In genomic region chr16:89171216-89172170, GRCh38 we compare ENCODE assay signal across 8 cellular contexts. TPM values are rescaled to one million over a fixed set of nuclear protein-coding genes. Genes with fewer than 3 reads are reported as not detected.
DNase-seq lines count a peak whose midpoint lies in the region; ATAC-seq and TF ChIP-seq lines count a peak whose summit lies in the region.

A gene with protein sequence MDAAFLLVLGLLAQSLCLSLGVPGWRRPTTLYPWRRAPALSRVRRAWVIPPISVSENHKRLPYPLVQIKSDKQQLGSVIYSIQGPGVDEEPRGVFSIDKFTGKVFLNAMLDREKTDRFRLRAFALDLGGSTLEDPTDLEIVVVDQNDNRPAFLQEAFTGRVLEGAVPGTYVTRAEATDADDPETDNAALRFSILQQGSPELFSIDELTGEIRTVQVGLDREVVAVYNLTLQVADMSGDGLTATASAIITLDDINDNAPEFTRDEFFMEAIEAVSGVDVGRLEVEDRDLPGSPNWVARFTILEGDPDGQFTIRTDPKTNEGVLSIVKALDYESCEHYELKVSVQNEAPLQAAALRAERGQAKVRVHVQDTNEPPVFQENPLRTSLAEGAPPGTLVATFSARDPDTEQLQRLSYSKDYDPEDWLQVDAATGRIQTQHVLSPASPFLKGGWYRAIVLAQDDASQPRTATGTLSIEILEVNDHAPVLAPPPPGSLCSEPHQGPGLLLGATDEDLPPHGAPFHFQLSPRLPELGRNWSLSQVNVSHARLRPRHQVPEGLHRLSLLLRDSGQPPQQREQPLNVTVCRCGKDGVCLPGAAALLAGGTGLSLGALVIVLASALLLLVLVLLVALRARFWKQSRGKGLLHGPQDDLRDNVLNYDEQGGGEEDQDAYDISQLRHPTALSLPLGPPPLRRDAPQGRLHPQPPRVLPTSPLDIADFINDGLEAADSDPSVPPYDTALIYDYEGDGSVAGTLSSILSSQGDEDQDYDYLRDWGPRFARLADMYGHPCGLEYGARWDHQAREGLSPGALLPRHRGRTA (plus strand): TSS chr16:89171748. CDS start chr16:89171832, 84 bp downstream.

- TF ChIP-seq CTCF in GM12864 (IDR thresholded peaks at IDR 0.05; ENCODE audit: low read depth, low read length, missing control alignments): no peak

- H3K4me3 ChIP-seq in GM12864 (ENCODE audit: low read depth, low read length): no peak within 1 kb of the TSS; the same call in 1 of the 2 replicates
- no peak within 1 kb of the TSS for H3K4me3 ChIP-seq in aorta (ENCODE audit: low read length in 2 of 2)

- H3K4me1 ChIP-seq in aorta (ENCODE audit: control insufficient read depth in 1 of 2, insufficient read depth in 2 of 2, low read length in 2 of 2): no peaks in the 10 kb centered on the region

- no peaks in the 10 kb centered on the region for H3K36me3 ChIP-seq in aorta (ENCODE audit: control insufficient read depth in 1 of 2, insufficient read depth in 2 of 2, low read length in 1 of 2)

- 9 to 13% methylated on average over 44 to 74 of the region's 74 CpGs for WGBS in aorta, 2 donors

- no peak within 1 kb of the TSS for H3K27ac Mint-ChIP-seq in T-helper 17 cell

- H3K27ac ChIP-seq in aorta (ENCODE audit: low read depth in 1 of 2, low read length in 2 of 2): no peak within 1 kb of the TSS

- intact Hi-C loops in aorta (cut with DNase I): no loop called here

- H3K27me3 Mint-ChIP-seq in T-helper 17 cell: no peaks in the 10 kb centered on the region

- H3K4me1 Mint-ChIP-seq in T-helper 17 cell: peaks cover 10% of the 10 kb centered on the region

- H3K4me3 Mint-ChIP-seq in T-helper 17 cell: peak within 1 kb of the TSS; percentile 88

- H3K27me3 ChIP-seq in aorta (ENCODE audit: control insufficient read depth in 1 of 2, insufficient read depth in 2 of 2, low read length in 1 of 2): peaks cover 0 to 1% of the 10 kb centered on the region in 2 donors

- DNase-seq in GM12864 (ENCODE audit: low read depth) (peak; percentile 84), NCI-H1694 (lab: John Stamatoyannopoulos, UW) (peak; percentile 74), T-helper 17 cell (peak; percentile 89 to 99 (median 98)), anterior cingulate cortex (lab: John Stamatoyannopoulos, UW) (peak in 56 of 58 donors; percentile 12 to 91 (median 80)), hepatic stellate cell (ENCODE audit: low spot score) (peak; percentile 97), renal cortical epithelial cell (ENCODE audit: low read depth) (peak; percentile 74), aorta (peak; percentile 89 to 92)

- H3K36me3 Mint-ChIP-seq in T-helper 17 cell (ENCODE audit: low read depth): no peaks in the 10 kb centered on the region

- ATAC-seq in HG02885 (IDR thresholded peaks at IDR 0.05; ENCODE audit: poor library complexity, unreplicated experiment) (peak; percentile 85), T-helper 17 cell (peak; percentile 97), aorta (ENCODE audit: low FRiP score) (peak; percentile 79)

- H3K9me3 ChIP-seq in T-helper 17 cell (ENCODE audit: control insufficient read depth, low read length, poor library complexity, severe bottlenecking) (no peaks in the 10 kb centered on the region), aorta (ENCODE audit: control insufficient read depth, low read length) (no peaks in the 10 kb centered on the region)

RNA-seq across cellular contexts. Expression of the gene that starts here (rescaled TPM):
- total RNA-seq in T-helper 17 cell: under 1 TPM in 1 of 2 donors, not detected in 1; 0.12 TPM
- not detected in 2 replicates for total RNA-seq in renal cortical epithelial cell
- total RNA-seq in aorta: under 1 TPM in 1 of 2 donors, not detected in 1; 0.21 TPM
- under 1 TPM in 1 of 2 donors, not detected in 1; 0.08 TPM for polyA plus RNA-seq in aorta

Comparison
In these comparisons a context has a peak if more than half of its experiments do, and no peak if none do; other contexts are left out.
1. Peak in DNase-seq and ATAC-seq in T-helper 17 cell; RNA of the gene not detected or under 1 TPM.
2. Peak in DNase-seq in renal cortical epithelial cell; RNA of the gene not detected or under 1 TPM.
3. Peak in DNase-seq and ATAC-seq in aorta; RNA of the gene not detected or under 1 TPM.